Comparison of ENCODE assay signal across 8 cellular contexts in genomic region chr2:64654993-64655666, GRCh38. TPM values are rescaled to one million over a fixed set of nuclear protein-coding genes. Genes with fewer than 3 reads are reported as not detected.
DNase-seq lines count a peak whose midpoint lies in the region; ATAC-seq and TF ChIP-seq lines count a peak whose summit lies in the region.

No MANE protein-coding gene starts in this region.

- H3K9me2 ChIP-seq in MM.1S (replicated peaks; ENCODE audit: insufficient read depth, low read length) = no peaks in the 10 kb centered on the region

- H3K36me3 ChIP-seq in MM.1S (replicated peaks; ENCODE audit: insufficient read depth, low read length) (no peaks in the 10 kb centered on the region), adipocyte (ENCODE audit: control insufficient read depth, insufficient read depth, low read length, severe bottlenecking) (no peaks in the 10 kb centered on the region), lower lobe of right lung (no peaks in the 10 kb centered on the region), upper lobe of right lung (no peaks in the 10 kb centered on the region)

- ATAC-seq in lower lobe of right lung (no peak), upper lobe of right lung (no peak), HG02973 (IDR thresholded peaks at IDR 0.05; ENCODE audit: unreplicated experiment) (no peak), HG02763 (IDR thresholded peaks at IDR 0.05; ENCODE audit: unreplicated experiment) (no peak)

- peaks cover 34% of the 10 kb centered on the region for H3K79me2 ChIP-seq in MM.1S (ENCODE audit: low read length)

- H3K4me3 ChIP-seq in MM.1S (ENCODE audit: low read length) = peak overlapping the region; percentile 92
- peak overlapping the region; percentile 89 for H3K4me3 ChIP-seq in adipocyte (ENCODE audit: low read length)
- peak overlapping the region; percentile 84 for H3K4me3 ChIP-seq in lower lobe of right lung
- H3K4me3 ChIP-seq in upper lobe of right lung = peak overlapping the region; percentile 88

- peak overlapping the region; percentile 55; the same call in 1 of the 2 replicates for H3K27ac ChIP-seq in MM.1S (ENCODE audit: low read length)
- peak overlapping the region; percentile 99 for H3K27ac ChIP-seq in lower lobe of right lung
- H3K27ac ChIP-seq in upper lobe of right lung = peak overlapping the region; percentile 98

- intact Hi-C loops in lower lobe of right lung (cut with DNase I) = no loop called here
- intact Hi-C loops in upper lobe of right lung (cut with DNase I) = no loop called here

- peaks cover 13% of the 10 kb centered on the region; the same call in 1 of the 2 replicates for H4K20me1 ChIP-seq in MM.1S (ENCODE audit: insufficient read depth, low read length)

- DNase-seq in SHP77 (lab: John Stamatoyannopoulos, UW) = peak; percentile 16 to 25
- no peak for DNase-seq in SHP77 treated with DMSO at 0.1 percent for 48 hours (lab: John Stamatoyannopoulos, UW)
- peak; percentile 62 for DNase-seq in MM.1S
- peak; percentile 63 for DNase-seq in adipocyte (ENCODE audit: low read depth)
- no peak for DNase-seq in lower lobe of right lung
- no peak for DNase-seq in upper lobe of right lung

- peak overlapping the region; percentile 80 for H3K4me2 ChIP-seq in MM.1S (ENCODE audit: low read depth, low read length)

- H3K4me1 ChIP-seq in MM.1S (ENCODE audit: low read length) (peaks cover 45% of the 10 kb centered on the region), adipocyte (ENCODE audit: control insufficient read depth, insufficient read depth, low read length) (peaks cover 33% of the 10 kb centered on the region), lower lobe of right lung (peaks cover 37% of the 10 kb centered on the region), upper lobe of right lung (peaks cover 32% of the 10 kb centered on the region)

- TF ChIP-seq CTCF in MM.1S (IDR thresholded peaks at IDR 0.05; ENCODE audit: low read length) = peak; percentile 45
- no peak for TF ChIP-seq CTCF in lower lobe of right lung (IDR thresholded peaks at IDR 0.05)
- peak; percentile 30 for TF ChIP-seq CTCF in upper lobe of right lung (IDR thresholded peaks at IDR 0.05)

- peaks cover 37% of the 10 kb centered on the region for H3F3A ChIP-seq in MM.1S (ENCODE audit: insufficient read depth, low read length)

- H3K9me3 ChIP-seq in MM.1S (replicated peaks; ENCODE audit: insufficient read depth, low read length) (no peaks in the 10 kb centered on the region), adipocyte (ENCODE audit: control insufficient read depth, low read length) (no peaks in the 10 kb centered on the region), lower lobe of right lung (no peaks in the 10 kb centered on the region), upper lobe of right lung (no peaks in the 10 kb centered on the region)

- H3K27me3 ChIP-seq in MM.1S (replicated peaks; ENCODE audit: insufficient read depth, low read length) (no peaks in the 10 kb centered on the region), adipocyte (replicated peaks; ENCODE audit: control insufficient read depth, insufficient read depth, low read length) (no peaks in the 10 kb centered on the region), lower lobe of right lung (ENCODE audit: low read depth) (no peaks in the 10 kb centered on the region), upper lobe of right lung (no peaks in the 10 kb centered on the region)

- 0 out of 2 replicates have a peak overlapping the region, but pooled peaks have one; percentile 8 for H2AFZ ChIP-seq in MM.1S (ENCODE audit: low read length)

- peak overlapping the region; percentile 86; the same call in 1 of the 2 replicates for H3K9ac ChIP-seq in MM.1S (ENCODE audit: low read length)
- H3K9ac ChIP-seq in adipocyte (ENCODE audit: low read length) = peak overlapping the region; percentile 96

RNA-seq across cellular contexts. Expression of gene SERTAD2, which starts 1.4 kb away (rescaled TPM):
- total RNA-seq in lower lobe of right lung = 20.1 TPM
- 20.7 TPM for total RNA-seq in upper lobe of right lung

Comparison
In these comparisons a context has a peak if more than half of its experiments do, and no peak if none do; other contexts are left out.
1. DNase-seq: peak in SHP77 (2 of 2), MM.1S (single experiment) and adipocyte (single experiment); none in SHP77 treated with DMSO at 0.1 percent for 48 hours (single experiment), lower lobe of right lung (single experiment) and upper lobe of right lung (single experiment).
2. Peak in every context shown above with its lines, with median percentiles within 50 percentile points of each other: H3K27ac ChIP-seq and H3K4me3 ChIP-seq.